Comparison of ENCODE assay signal across 21 cellular contexts in genomic region chr20:24963672-24964517, GRCh38. TPM values are rescaled to one million over a fixed set of nuclear protein-coding genes. Genes with fewer than 3 reads are reported as not detected.
DNase-seq lines count a peak whose midpoint lies in the region; ATAC-seq lines count a peak whose summit lies in the region.
"Had no signal": no experiment of that assay in that cellular context is flagged by ENCODE, and none has a peak within 500 bp of the region (broad histone marks: within the 10 kb centered on the region; RNA-seq: fewer than 3 reads in every experiment).

No MANE protein-coding gene starts in this region.

- no peak for ATAC-seq in stimulated activated naive CD8-positive, alpha-beta T cell treated with anti-CD3 and anti-CD28 coated beads, Interleukin-15, Interleukin-2, amounts not matched to agents 100 U/mL and 50 U/mL, for 24 hours
- no peak for ATAC-seq in naive thymus-derived CD8-positive, alpha-beta T cell
- ATAC-seq in GM21423 (IDR thresholded peaks at IDR 0.05; ENCODE audit: unreplicated experiment): no peak
- ATAC-seq: K562, right cardiac atrium had no signal

- H3K27ac Mint-ChIP-seq in stimulated activated naive CD8-positive, alpha-beta T cell treated with anti-CD3 and anti-CD28 coated beads, Interleukin-15, Interleukin-2, amounts not matched to agents 100 ng/mL and 50 ng/mL, for 24 hours: peak overlapping the region; percentile 86
- peak overlapping the region; percentile 43 for H3K27ac Mint-ChIP-seq in activated T-helper 2 cell treated with anti-CD3 and anti-CD28 coated beads, Interferon-gamma antibody, Interleukin-2, Interleukin-4, amounts not matched to agents 10 μg/mL and 5 μg/mL and 100 μg/mL, durations not matched to agents 14 hours and 24 hours and 36 hours
- peak overlapping the region in 7 of 10 donors; percentile 1 to 96 (median 44) for H3K27ac Mint-ChIP-seq in naive thymus-derived CD8-positive, alpha-beta T cell

- intact Hi-C loops in activated T-helper 2 cell treated with anti-CD3 and anti-CD28 coated beads, Interferon-gamma antibody, Interleukin-2, Interleukin-4, amounts not matched to agents 10 μg/mL and 5 μg/mL and 100 μg/mL, durations not matched to agents 14 hours and 24 hours and 36 hours (cut with micrococcal nuclease): no loop called here

- no peak for DNase-seq in stimulated activated naive CD8-positive, alpha-beta T cell treated with anti-CD3 and anti-CD28 coated beads, Interleukin-15, Interleukin-2, amounts not matched to agents 100 U/mL and 50 U/mL, for 24 hours
- DNase-seq in activated T-helper 2 cell treated with anti-CD3 and anti-CD28 coated beads, Interferon-gamma antibody, Interleukin-2, Interleukin-4, amounts not matched to agents 10 μg/mL and 5 μg/mL and 100 μg/mL, durations not matched to agents 14 hours and 24 hours and 36 hours (ENCODE audit: low spot score): no peak
- DNase-seq in naive thymus-derived CD8-positive, alpha-beta T cell: no peak
- DNase-seq in COLO668 (lab: John Stamatoyannopoulos, UW; ENCODE audit: unreplicated experiment): no peak
- no peak for DNase-seq in NCI-H345 treated with DMSO at 0.1 percent for 48 hours (lab: John Stamatoyannopoulos, UW; ENCODE audit: unreplicated experiment)
- no peak for DNase-seq in GM03348 (ENCODE audit: low spot score)
- DNase-seq: erythroblast, HCEC 1CT, midbrain, NCI-H2029 treated with DMSO at 0.1 percent for 48 hours, NCI-H510A, nucleus accumbens, Right ventricle myocardium superior, T-helper 1 cell, uterus had no signal

- H3K27me3 Mint-ChIP-seq in stimulated activated naive CD8-positive, alpha-beta T cell treated with anti-CD3 and anti-CD28 coated beads, Interleukin-15, Interleukin-2, amounts not matched to agents 100 ng/mL and 50 ng/mL, for 24 hours: no peaks in the 10 kb centered on the region
- no peaks in the 10 kb centered on the region for H3K27me3 Mint-ChIP-seq in activated T-helper 2 cell treated with anti-CD3 and anti-CD28 coated beads, Interferon-gamma antibody, Interleukin-2, Interleukin-4, amounts not matched to agents 10 μg/mL and 5 μg/mL and 100 μg/mL, durations not matched to agents 14 hours and 24 hours and 36 hours (ENCODE audit: low read depth)
- H3K27me3 Mint-ChIP-seq in naive thymus-derived CD8-positive, alpha-beta T cell: no peaks in the 10 kb centered on the region
- H3K27me3 Mint-ChIP-seq: activated naive CD8-positive, alpha-beta T cell had no signal

- POLR2A ChIA-PET in naive thymus-derived CD8-positive, alpha-beta T cell (lab: Charles Lee): no interaction called here

- peaks cover 39% of the 10 kb centered on the region for H3K4me1 Mint-ChIP-seq in stimulated activated naive CD8-positive, alpha-beta T cell treated with anti-CD3 and anti-CD28 coated beads, Interleukin-15, Interleukin-2, amounts not matched to agents 100 ng/mL and 50 ng/mL, for 24 hours (ENCODE audit: low read depth)
- peaks cover 23% of the 10 kb centered on the region for H3K4me1 Mint-ChIP-seq in activated T-helper 2 cell treated with anti-CD3 and anti-CD28 coated beads, Interferon-gamma antibody, Interleukin-2, Interleukin-4, amounts not matched to agents 10 μg/mL and 5 μg/mL and 100 μg/mL, durations not matched to agents 14 hours and 24 hours and 36 hours (ENCODE audit: low read depth)
- H3K4me1 Mint-ChIP-seq in naive thymus-derived CD8-positive, alpha-beta T cell: peaks cover 0 to 57% (median 11%) of the 10 kb centered on the region in 4 donors

- peaks cover 78% of the 10 kb centered on the region for H3K36me3 Mint-ChIP-seq in stimulated activated naive CD8-positive, alpha-beta T cell treated with anti-CD3 and anti-CD28 coated beads, Interleukin-15, Interleukin-2, amounts not matched to agents 100 ng/mL and 50 ng/mL, for 24 hours (ENCODE audit: low read depth)
- peaks cover 84% of the 10 kb centered on the region for H3K36me3 Mint-ChIP-seq in activated T-helper 2 cell treated with anti-CD3 and anti-CD28 coated beads, Interferon-gamma antibody, Interleukin-2, Interleukin-4, amounts not matched to agents 10 μg/mL and 5 μg/mL and 100 μg/mL, durations not matched to agents 14 hours and 24 hours and 36 hours (ENCODE audit: low read depth)
- H3K36me3 Mint-ChIP-seq in naive thymus-derived CD8-positive, alpha-beta T cell: peaks cover 4 to 84% (median 32%) of the 10 kb centered on the region in 3 donors

- no peaks in the 10 kb centered on the region for H3K9me3 Mint-ChIP-seq in stimulated activated naive CD8-positive, alpha-beta T cell treated with anti-CD3 and anti-CD28 coated beads, Interleukin-15, Interleukin-2, amounts not matched to agents 100 ng/mL and 50 ng/mL, for 24 hours
- H3K9me3 Mint-ChIP-seq in activated T-helper 2 cell treated with anti-CD3 and anti-CD28 coated beads, Interferon-gamma antibody, Interleukin-2, Interleukin-4, amounts not matched to agents 10 μg/mL and 5 μg/mL and 100 μg/mL, durations not matched to agents 14 hours and 24 hours and 36 hours: no peaks in the 10 kb centered on the region
- no peaks in the 10 kb centered on the region for H3K9me3 Mint-ChIP-seq in naive thymus-derived CD8-positive, alpha-beta T cell

- peak overlapping the region; percentile 10 for H3K4me3 Mint-ChIP-seq in stimulated activated naive CD8-positive, alpha-beta T cell treated with anti-CD3 and anti-CD28 coated beads, Interleukin-15, Interleukin-2, amounts not matched to agents 100 ng/mL and 50 ng/mL, for 24 hours
- H3K4me3 Mint-ChIP-seq in activated T-helper 2 cell treated with anti-CD3 and anti-CD28 coated beads, Interferon-gamma antibody, Interleukin-2, Interleukin-4, amounts not matched to agents 10 μg/mL and 5 μg/mL and 100 μg/mL, durations not matched to agents 14 hours and 24 hours and 36 hours (ENCODE audit: low read depth): no peak overlapping the region
- no peak overlapping the region for H3K4me3 Mint-ChIP-seq in naive thymus-derived CD8-positive, alpha-beta T cell
- H3K4me3 Mint-ChIP-seq: activated naive CD8-positive, alpha-beta T cell had no signal

RNA-seq across cellular contexts. Expression of gene CST7, which starts 14.8 kb away (rescaled TPM):
- 115 and 121 TPM in 2 replicates for total RNA-seq in activated T-helper 2 cell treated with anti-CD3 and anti-CD28 coated beads, Interferon-gamma antibody, Interleukin-2, Interleukin-4, amounts not matched to agents 10 μg/mL and 5 μg/mL and 100 μg/mL, durations not matched to agents 14 hours and 24 hours and 36 hours
- total RNA-seq in naive thymus-derived CD8-positive, alpha-beta T cell: 1 to 10 TPM; 5.5 to 6.6 TPM
- polyA plus RNA-seq in naive thymus-derived CD8-positive, alpha-beta T cell: 100 to 1,000 TPM in 1 of 3 donors, 10 to 100 TPM in 2; 13.3 to 581 (median 21.3) TPM
- total RNA-seq: frontal cortex, K562 had no signal
- polyA plus RNA-seq: K562 had no signal

RNA-seq across cellular contexts. Expression of gene APMAP, which starts 28.7 kb away (rescaled TPM):
- total RNA-seq in activated T-helper 2 cell treated with anti-CD3 and anti-CD28 coated beads, Interferon-gamma antibody, Interleukin-2, Interleukin-4, amounts not matched to agents 10 μg/mL and 5 μg/mL and 100 μg/mL, durations not matched to agents 14 hours and 24 hours and 36 hours: 48.5 and 48.8 TPM in 2 replicates
- 10 to 100 TPM; 46.0 to 46.2 TPM for total RNA-seq in naive thymus-derived CD8-positive, alpha-beta T cell
- polyA plus RNA-seq in naive thymus-derived CD8-positive, alpha-beta T cell: 100 to 1,000 TPM in 1 of 3 donors, 10 to 100 TPM in 2; 74.5 to 234 (median 81.7) TPM

Comparison
In these comparisons a context has a peak if more than half of its experiments do, and no peak if none do; other contexts are left out.
1. RNA of gene CST7, which starts 14.8 kb away (total RNA-seq): 115 to 121 TPM in activated T-helper 2 cell treated with anti-CD3 and anti-CD28 coated beads, Interferon-gamma antibody, Interleukin-2, Interleukin-4, amounts not matched to agents 10 μg/mL and 5 μg/mL and 100 μg/mL, durations not matched to agents 14 hours and 24 hours and 36 hours; 5.5 to 6.6 TPM in naive thymus-derived CD8-positive, alpha-beta T cell; every median in the first group is over 10 times any median in the second.
2. Peak in every context shown above with its lines, with median percentiles within 50 percentile points of each other: H3K27ac Mint-ChIP-seq.